ENCODE assay signal across 18 cellular contexts in genomic region chr13:111228262-111229144, GRCh38.
A peak's percentile ranks its signal among the peaks of the same experiment; 100 is the strongest.
DNase-seq lines count a peak whose midpoint lies in the region; ATAC-seq and TF ChIP-seq lines count a peak whose summit lies in the region.
"Had no signal": no experiment of that assay in that cellular context is flagged by ENCODE, and none has a peak within 500 bp of the region (broad histone marks: within the 10 kb centered on the region; RNA-seq: fewer than 3 reads in every experiment).

No MANE protein-coding gene starts in this region.

- peaks cover 32% of the 10 kb centered on the region; the same call in 1 of the 2 replicates for H4K20me1 ChIP-seq in IMR-90 (ENCODE audit: insufficient read depth, low read length)

- H3K27ac ChIP-seq in IMR-90 (ENCODE audit: insufficient read depth, low read length) = no peak overlapping the region
- peak overlapping the region; percentile 75 to 76 for H3K27ac ChIP-seq in thoracic aorta

- H2BK15ac ChIP-seq in IMR-90 (ENCODE audit: low read depth, low read length) = no peak overlapping the region

- no peaks in the 10 kb centered on the region for H3K9me3 ChIP-seq in IMR-90 (ENCODE audit: control insufficient read depth, insufficient read depth, low read length)
- no peaks in the 10 kb centered on the region for H3K9me3 ChIP-seq in thoracic aorta
- H3K9me3 ChIP-seq: mucosa of descending colon had no signal

- H3K4me1 Mint-ChIP-seq in chondrocyte (ENCODE audit: low read depth) = peaks cover 68% of the 10 kb centered on the region
- H3K4me1 Mint-ChIP-seq in memory B cell = peaks cover 23% of the 10 kb centered on the region
- H3K4me1 Mint-ChIP-seq in natural killer cell = peaks cover 45 to 47% of the 10 kb centered on the region in 2 donors

- H3K9me3 Mint-ChIP-seq in chondrocyte (ENCODE audit: low read depth) (no peaks in the 10 kb centered on the region), memory B cell (no peaks in the 10 kb centered on the region), natural killer cell (no peaks in the 10 kb centered on the region)
- H3K9me3 Mint-ChIP-seq: activated B cell treated with CpG ODN at 0.5 μM for 24 hours had no signal

- CTCF ChIA-PET in IMR-90 (lab: Yijun Ruan, JAX) = no interaction called here

- WGBS in IMR-90 (ENCODE audit: extremely low coverage in 2 of 2, insufficient read length in 1 of 2), 2 experiments = 91% methylated on average over 17 of the region's 27 CpGs; no CpG with 5 or more reads in 1 of the 2 experiments

- H3K23ac ChIP-seq in IMR-90 (ENCODE audit: low read depth, low read length) = no peak overlapping the region

- H4K5ac ChIP-seq in IMR-90 (ENCODE audit: low read depth, low read length) = no peak overlapping the region

- ATAC-seq in IMR-90 (ENCODE audit: low read depth) (no peak), memory B cell (ENCODE audit: low read depth) (no peak), thoracic aorta (ENCODE audit: insufficient number of reproducible peaks, low FRiP score, low read depth) (peak; percentile 91), GM21515 (IDR thresholded peaks at IDR 0.05; ENCODE audit: unreplicated experiment) (no peak), HG02610 (IDR thresholded peaks at IDR 0.05; ENCODE audit: unreplicated experiment) (no peak), natural killer cell (no peak)
- ATAC-seq: HCT116, mucosa of descending colon had no signal

- no peak for TF ChIP-seq POLR2A in IMR-90 (IDR thresholded peaks at IDR 0.05; ENCODE audit: low read depth, low read length)

- H3K18ac ChIP-seq in IMR-90 (ENCODE audit: low read depth, low read length) = no peak overlapping the region

- H3K27ac Mint-ChIP-seq in chondrocyte (ENCODE audit: unreplicated experiment) (peak overlapping the region; percentile 83), memory B cell (peak overlapping the region; percentile 22), natural killer cell (no peak overlapping the region)
- H3K27ac Mint-ChIP-seq: activated B cell treated with CpG ODN at 0.5 μM for 24 hours had no signal

- in situ Hi-C loops in IMR-90 (cut with MboI; ENCODE audit: low sequenced_read_pairs) = no loop called here
- in situ Hi-C loops in KBM-7 (cut with MboI; ENCODE audit: low pct_unique_long_range_greater_than_20kb, low sequenced_read_pairs) = no loop called here

- H4K91ac ChIP-seq in IMR-90 (ENCODE audit: insufficient read depth, low read depth, low read length) = no peak overlapping the region

- intact Hi-C loops in IMR-90 (cut with micrococcal nuclease) (no loop called here), natural killer cell (cut with micrococcal nuclease) (no loop called here)

- H2AK9ac ChIP-seq in IMR-90 (replicated peaks; ENCODE audit: low read depth, low read length, poor library complexity) = no peak overlapping the region

- no peak for TF ChIP-seq RAD21 in IMR-90 (IDR thresholded peaks at IDR 0.05; ENCODE audit: low read length)

- H2BK120ac ChIP-seq in IMR-90 (ENCODE audit: low read depth, low read length) = no peak overlapping the region

- no peak overlapping the region; the same call in 1 of the 2 replicates for H2BK20ac ChIP-seq in IMR-90 (ENCODE audit: low read depth, low read length)

- no peak overlapping the region for H2AK5ac ChIP-seq in IMR-90 (ENCODE audit: low read depth, low read length)

- no peak overlapping the region for H3K14ac ChIP-seq in IMR-90 (replicated peaks; ENCODE audit: low read depth, low read length)

- H3K27me3 Mint-ChIP-seq in chondrocyte (ENCODE audit: low read depth) = no peaks in the 10 kb centered on the region
- H3K27me3 Mint-ChIP-seq in memory B cell = no peaks in the 10 kb centered on the region
- no peaks in the 10 kb centered on the region for H3K27me3 Mint-ChIP-seq in natural killer cell (ENCODE audit: low read depth in 2 of 2)
- H3K27me3 Mint-ChIP-seq: activated B cell treated with CpG ODN at 0.5 μM for 24 hours had no signal

- BruUV-seq in IMR-90 (replicated peaks; lab: Mats Ljungman, UMichigan) = no TSS peak

- H3K4me1 ChIP-seq in IMR-90 (ENCODE audit: control insufficient read depth, insufficient read depth, low read length) (peaks cover 11% of the 10 kb centered on the region), thoracic aorta (ENCODE audit: control insufficient read depth in 1 of 2, low read depth in 2 of 2) (peaks cover 21 to 69% of the 10 kb centered on the region in 2 donors)

- H3K27me3 ChIP-seq in IMR-90 (ENCODE audit: control insufficient read depth, insufficient read depth, low read length) (no peaks in the 10 kb centered on the region), thoracic aorta (replicated peaks; ENCODE audit: insufficient read depth) (no peaks in the 10 kb centered on the region)

- H3K4me3 ChIP-seq in IMR-90 (ENCODE audit: insufficient read depth, low read depth, low read length) = no peak overlapping the region
- H3K4me3 ChIP-seq in thoracic aorta = peak overlapping the region; percentile 54
- H3K4me3 ChIP-seq: mucosa of descending colon had no signal

- H3K4me2 ChIP-seq in IMR-90 (ENCODE audit: low read depth, low read length) = no peak overlapping the region

- H3K36me3 ChIP-seq in IMR-90 (ENCODE audit: control insufficient read depth, insufficient read depth, low read length) = peaks cover 10% of the 10 kb centered on the region
- H3K36me3 ChIP-seq in thoracic aorta = peaks cover 3% of the 10 kb centered on the region

- H2BK5ac ChIP-seq in IMR-90 (ENCODE audit: low read depth, low read length, poor library complexity, severe bottlenecking) = no peak overlapping the region

- H3K9me1 ChIP-seq in IMR-90 (ENCODE audit: insufficient read depth, low read length) = peaks cover 31% of the 10 kb centered on the region

- H3K36me3 Mint-ChIP-seq in chondrocyte (ENCODE audit: low read depth) (peaks cover 22% of the 10 kb centered on the region), memory B cell (peaks cover 43% of the 10 kb centered on the region), natural killer cell (no peaks in the 10 kb centered on the region)

- dilution Hi-C loops in IMR-90 (cut with HindIII; ENCODE audit: low sequenced_read_pairs, unreplicated experiment) = no loop called here

- H2AFZ ChIP-seq in IMR-90 (replicated peaks; ENCODE audit: low read length, poor library complexity) = no peak overlapping the region

- TF ChIP-seq CTCF in IMR-90 (conservative IDR thresholded peaks at IDR 0.05; ENCODE audit: low read depth, low read length) (no peak), chondrocyte (IDR thresholded peaks at IDR 0.05) (no peak), thoracic aorta (IDR thresholded peaks at IDR 0.05) (no peak), natural killer cell (IDR thresholded peaks at IDR 0.05) (no peak)

- no peak overlapping the region for H3K4ac ChIP-seq in IMR-90 (ENCODE audit: low read depth, low read length)

- no peak overlapping the region for H4K8ac ChIP-seq in IMR-90 (ENCODE audit: low read depth in 2 of 2, low read length in 2 of 2)

- DNase-seq in IMR-90 (peak; percentile 34), chondrocyte (ENCODE audit: low spot score) (no peak), memory B cell (ENCODE audit: low spot score in 2 of 2) (no peak), thoracic aorta (ENCODE audit: low spot score) (peak; percentile 67), KBM-7 (no peak), natural killer cell (no peak)
- DNase-seq: activated B cell treated with CpG ODN at 0.5 μM for 24 hours; activated effector memory CD4-positive, alpha-beta T cell treated with Interleukin-2 at 50 U/mL for 16 hours; effector CD8-positive, alpha-beta T cell; foreskin melanocyte; KG1; mucosa of descending colon; NCI-H1436 treated with DMSO at 0.1 percent for 48 hours; NCI-H524 treated with DMSO at 0.1 percent for 48 hours; stimulated activated CD4-positive, alpha-beta T cell treated with anti-CD3 and anti-CD28 coated beads, Interleukin-15, amount 100 ng/mL, for 24 hours had no signal

- H3K56ac ChIP-seq in IMR-90 (ENCODE audit: extremely low read depth, insufficient read depth, low read length) = no peak overlapping the region

- POLR2A ChIA-PET in IMR-90 (lab: Charles Lee; ENCODE audit: unreplicated experiment) = no interaction called here

- H3K4me3 Mint-ChIP-seq in chondrocyte (ENCODE audit: unreplicated experiment) (peak overlapping the region; percentile 1), memory B cell (no peak overlapping the region), natural killer cell (no peak overlapping the region)
- H3K4me3 Mint-ChIP-seq: activated B cell treated with CpG ODN at 0.5 μM for 24 hours had no signal

- H3K79me1 ChIP-seq in IMR-90 (ENCODE audit: low read depth in 1 of 2, low read length in 2 of 2) = peaks cover 53 to 84% of the 10 kb centered on the region in 2 experiments

- H3K9ac ChIP-seq in IMR-90 (ENCODE audit: low read depth, low read length) = no peak overlapping the region

TF ChIP-seq in IMR-90, 13 proteins besides CTCF, POLR2A, EP300 and RAD21:
- TF ChIP-seq MAFK (IDR thresholded peaks at IDR 0.05; ENCODE audit: low read depth, low read length) = no peak
- no peak for TF ChIP-seq RFX5 (IDR thresholded peaks at IDR 0.05; ENCODE audit: low read depth, low read length)
- no peak for TF ChIP-seq RCOR1 (IDR thresholded peaks at IDR 0.05; ENCODE audit: insufficient replicate concordance, low read length)
- TF ChIP-seq NFE2L2 (IDR thresholded peaks at IDR 0.05; ENCODE audit: low read depth, low read length) = no peak
- no peak for TF ChIP-seq MAZ (IDR thresholded peaks at IDR 0.05; ENCODE audit: borderline replicate concordance, low read depth, low read length)
- no peak for TF ChIP-seq USF2 (IDR thresholded peaks at IDR 0.05; ENCODE audit: low read depth, low read length)
- no peak for TF ChIP-seq ELK1 (IDR thresholded peaks at IDR 0.05; ENCODE audit: borderline replicate concordance, low read depth, low read length)
- 0 out of 2 replicates have a peak, but pooled peaks have one; percentile 18 for TF ChIP-seq BHLHE40 (IDR thresholded peaks at IDR 0.05; ENCODE audit: low read depth, low read length)

Comparison
In these comparisons a context has a peak if more than half of its experiments do, and no peak if none do; other contexts are left out.
1. DNase-seq: peak in IMR-90 (single experiment) and thoracic aorta (single experiment); none in chondrocyte (single experiment), memory B cell (0 of 2), KBM-7 (single experiment) and natural killer cell (single experiment).
2. H3K27ac Mint-ChIP-seq: peak in chondrocyte (single experiment) and memory B cell (single experiment); none in natural killer cell (0 of 2).